In genomic region chr4:41154814-41155177, GRCh38 we compare ENCODE assay signal across 13 cellular contexts. TPM values are rescaled to one million over a fixed set of nuclear protein-coding genes. Genes with fewer than 3 reads are reported as not detected.
DNase-seq lines count a peak whose midpoint lies in the region; ATAC-seq, FAIRE-seq and TF ChIP-seq lines count a peak whose summit lies in the region.
"Had no signal": no experiment of that assay in that cellular context is flagged by ENCODE, and none has a peak within 500 bp of the region (broad histone marks: within the 10 kb centered on the region; RNA-seq: fewer than 3 reads in every experiment).

No MANE protein-coding gene starts in this region.

- no peak for DNase-seq in AG09309 (ENCODE audit: low read depth)
- no peak for DNase-seq in SJCRH30
- DNase-seq in frontal cortex (ENCODE audit: low spot score in 2 of 2) = no peak
- peak; percentile 77 for DNase-seq in pons (ENCODE audit: low spot score)
- DNase-seq in H4 (ENCODE audit: low spot score) = no peak
- no peak for DNase-seq in stimulated activated CD4-positive, alpha-beta T cell treated with anti-CD3 and anti-CD28 coated beads, Interleukin-4, amount 100 ng/mL, for 24 hours
- DNase-seq: NCI-H187 treated with DMSO at 0.1 percent for 48 hours; Peyer's patch; stimulated activated CD4-positive, alpha-beta T cell treated with anti-CD3 and anti-CD28 coated beads, Interleukin-2, amount 100 ng/mL, for 48 hours had no signal

- H3K27ac ChIP-seq in SJCRH30 = peak overlapping the region; percentile 60
- H3K27ac ChIP-seq: Peyer's patch had no signal

- H3K4me3 ChIP-seq in AG09309 (ENCODE audit: control insufficient read depth, low read depth, low read length) = no peak overlapping the region
- no peak overlapping the region for H3K4me3 ChIP-seq in SJCRH30
- H3K4me3 ChIP-seq: adrenal gland, Peyer's patch had no signal

- ATAC-seq in HG03571 (IDR thresholded peaks at IDR 0.05; ENCODE audit: unreplicated experiment) (no peak), HG02610 (IDR thresholded peaks at IDR 0.05; ENCODE audit: unreplicated experiment) (no peak)

- no peaks in the 10 kb centered on the region for H3K27me3 ChIP-seq in SJCRH30
- H3K27me3 ChIP-seq: adrenal gland, Peyer's patch had no signal

- peaks cover 29% of the 10 kb centered on the region for H3K4me1 ChIP-seq in SJCRH30
- H3K4me1 ChIP-seq: Peyer's patch had no signal

- FAIRE-seq in frontal cortex (lab: Jason Lieb, UNC) = peak; percentile 84
- FAIRE-seq: G401.6 had no signal

- no peaks in the 10 kb centered on the region for H3K9me3 ChIP-seq in SJCRH30 (replicated peaks)
- H3K9me3 ChIP-seq: adrenal gland, Peyer's patch had no signal

- TF ChIP-seq CTCF in AG09309 (IDR thresholded peaks at IDR 0.05; ENCODE audit: control insufficient read depth, insufficient read depth, low read depth, low read length, missing control alignments) = peak; percentile 7

- no peaks in the 10 kb centered on the region; the same call in 1 of the 2 replicates for H3K36me3 ChIP-seq in SJCRH30
- H3K36me3 ChIP-seq: adrenal gland, Peyer's patch had no signal

RNA-seq across cellular contexts. Expression of gene APBB2, which starts 59.5 kb away (rescaled TPM):
- 83.9 and 89.7 TPM in 2 replicates for total RNA-seq in SJCRH30 (2014; rRNA removed; shearing (Covaris generic))
- total RNA-seq in frontal cortex = 68.1 TPM
- total RNA-seq in H4 (2014; rRNA removed; shearing (Covaris generic)) = 25.5 and 25.7 TPM in 2 replicates
